1 cellular context compared by ENCODE assay signal in the genomic region with DNA sequence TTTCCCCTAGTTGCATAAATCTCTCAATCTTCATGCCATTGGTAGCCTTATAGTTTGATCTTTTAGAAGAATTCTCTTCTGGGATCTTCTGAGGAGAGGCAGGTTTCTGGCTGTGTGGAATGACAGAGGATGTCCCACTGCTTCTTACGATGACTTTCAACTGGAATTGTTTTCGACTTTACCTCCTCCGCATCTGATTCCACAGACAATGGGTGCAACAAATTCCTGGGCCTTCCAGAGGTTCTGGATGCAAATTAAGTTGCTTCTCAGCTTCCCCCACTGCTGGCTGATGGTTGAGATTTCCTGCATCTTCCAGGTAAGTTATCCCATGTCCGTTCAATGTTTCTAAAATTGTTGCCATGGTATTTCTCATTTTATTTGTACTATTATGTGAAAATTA.
A peak's percentile ranks its signal among the peaks of the same experiment; 100 is the strongest.
TF ChIP-seq lines count a peak whose summit lies in the region.

No MANE protein-coding gene starts in this region.

TF ChIP-seq in GM23338, 12 proteins besides CTCF, POLR2A, EP300 and RAD21:
- TF ChIP-seq, protein P1, sequence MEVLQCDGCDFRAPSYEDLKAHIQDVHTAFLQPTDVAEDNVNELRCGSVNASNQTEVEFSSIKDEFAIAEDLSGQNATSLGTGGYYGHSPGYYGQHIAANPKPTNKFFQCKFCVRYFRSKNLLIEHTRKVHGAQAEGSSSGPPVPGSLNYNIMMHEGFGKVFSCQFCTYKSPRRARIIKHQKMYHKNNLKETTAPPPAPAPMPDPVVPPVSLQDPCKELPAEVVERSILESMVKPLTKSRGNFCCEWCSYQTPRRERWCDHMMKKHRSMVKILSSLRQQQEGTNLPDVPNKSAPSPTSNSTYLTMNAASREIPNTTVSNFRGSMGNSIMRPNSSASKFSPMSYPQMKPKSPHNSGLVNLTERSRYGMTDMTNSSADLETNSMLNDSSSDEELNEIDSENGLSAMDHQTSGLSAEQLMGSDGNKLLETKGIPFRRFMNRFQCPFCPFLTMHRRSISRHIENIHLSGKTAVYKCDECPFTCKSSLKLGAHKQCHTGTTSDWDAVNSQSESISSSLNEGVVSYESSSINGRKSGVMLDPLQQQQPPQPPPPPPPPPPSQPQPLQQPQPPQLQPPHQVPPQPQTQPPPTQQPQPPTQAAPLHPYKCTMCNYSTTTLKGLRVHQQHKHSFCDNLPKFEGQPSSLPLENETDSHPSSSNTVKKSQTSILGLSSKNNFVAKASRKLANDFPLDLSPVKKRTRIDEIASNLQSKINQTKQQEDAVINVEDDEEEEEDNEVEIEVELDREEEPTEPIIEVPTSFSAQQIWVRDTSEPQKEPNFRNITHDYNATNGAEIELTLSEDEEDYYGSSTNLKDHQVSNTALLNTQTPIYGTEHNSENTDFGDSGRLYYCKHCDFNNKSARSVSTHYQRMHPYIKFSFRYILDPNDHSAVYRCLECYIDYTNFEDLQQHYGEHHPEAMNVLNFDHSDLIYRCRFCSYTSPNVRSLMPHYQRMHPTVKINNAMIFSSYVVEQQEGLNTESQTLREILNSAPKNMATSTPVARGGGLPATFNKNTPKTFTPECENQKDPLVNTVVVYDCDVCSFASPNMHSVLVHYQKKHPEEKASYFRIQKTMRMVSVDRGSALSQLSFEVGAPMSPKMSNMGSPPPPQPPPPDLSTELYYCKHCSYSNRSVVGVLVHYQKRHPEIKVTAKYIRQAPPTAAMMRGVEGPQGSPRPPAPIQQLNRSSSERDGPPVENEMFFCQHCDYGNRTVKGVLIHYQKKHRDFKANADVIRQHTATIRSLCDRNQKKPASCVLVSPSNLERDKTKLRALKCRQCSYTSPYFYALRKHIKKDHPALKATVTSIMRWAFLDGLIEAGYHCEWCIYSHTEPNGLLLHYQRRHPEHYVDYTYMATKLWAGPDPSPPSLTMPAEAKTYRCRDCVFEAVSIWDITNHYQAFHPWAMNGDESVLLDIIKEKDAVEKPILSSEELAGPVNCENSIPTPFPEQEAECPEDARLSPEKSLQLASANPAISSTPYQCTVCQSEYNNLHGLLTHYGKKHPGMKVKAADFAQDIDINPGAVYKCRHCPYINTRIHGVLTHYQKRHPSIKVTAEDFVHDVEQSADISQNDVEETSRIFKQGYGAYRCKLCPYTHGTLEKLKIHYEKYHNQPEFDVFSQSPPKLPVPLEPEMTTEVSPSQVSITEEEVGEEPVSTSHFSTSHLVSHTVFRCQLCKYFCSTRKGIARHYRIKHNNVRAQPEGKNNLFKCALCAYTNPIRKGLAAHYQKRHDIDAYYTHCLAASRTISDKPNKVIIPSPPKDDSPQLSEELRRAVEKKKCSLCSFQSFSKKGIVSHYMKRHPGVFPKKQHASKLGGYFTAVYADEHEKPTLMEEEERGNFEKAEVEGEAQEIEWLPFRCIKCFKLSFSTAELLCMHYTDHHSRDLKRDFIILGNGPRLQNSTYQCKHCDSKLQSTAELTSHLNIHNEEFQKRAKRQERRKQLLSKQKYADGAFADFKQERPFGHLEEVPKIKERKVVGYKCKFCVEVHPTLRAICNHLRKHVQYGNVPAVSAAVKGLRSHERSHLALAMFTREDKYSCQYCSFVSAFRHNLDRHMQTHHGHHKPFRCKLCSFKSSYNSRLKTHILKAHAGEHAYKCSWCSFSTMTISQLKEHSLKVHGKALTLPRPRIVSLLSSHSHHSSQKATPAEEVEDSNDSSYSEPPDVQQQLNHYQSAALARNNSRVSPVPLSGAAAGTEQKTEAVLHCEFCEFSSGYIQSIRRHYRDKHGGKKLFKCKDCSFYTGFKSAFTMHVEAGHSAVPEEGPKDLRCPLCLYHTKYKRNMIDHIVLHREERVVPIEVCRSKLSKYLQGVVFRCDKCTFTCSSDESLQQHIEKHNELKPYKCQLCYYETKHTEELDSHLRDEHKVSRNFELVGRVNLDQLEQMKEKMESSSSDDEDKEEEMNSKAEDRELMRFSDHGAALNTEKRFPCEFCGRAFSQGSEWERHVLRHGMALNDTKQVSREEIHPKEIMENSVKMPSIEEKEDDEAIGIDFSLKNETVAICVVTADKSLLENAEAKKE (CRISPR knock-in tag; IDR thresholded peaks at IDR 0.05): peak; percentile 36
- TF ChIP-seq NANOG (IDR thresholded peaks at IDR 0.05; ENCODE audit: borderline replicate concordance): no peak
